8 cellular contexts compared by ENCODE assay signal in genomic region chr19:3094638-3095374, GRCh38. TPM values are rescaled to one million over a fixed set of nuclear protein-coding genes. Genes with fewer than 3 reads are reported as not detected.
DNase-seq lines count a peak whose midpoint lies in the region; ATAC-seq and TF ChIP-seq lines count a peak whose summit lies in the region.

No MANE protein-coding gene starts in this region.

- H3K4me1 ChIP-seq in esophagus muscularis mucosa (peaks cover 46 to 57% (median 56%) of the 10 kb centered on the region in 4 donors), parathyroid adenoma (peaks cover 26% of the 10 kb centered on the region)

- H3K79me2 ChIP-seq in parathyroid adenoma, result peaks cover 53% of the 10 kb centered on the region

- H3K9me3 ChIP-seq in esophagus muscularis mucosa (no peaks in the 10 kb centered on the region), parathyroid adenoma (ENCODE audit: control insufficient read depth, low read length) (no peaks in the 10 kb centered on the region)

- WGBS in esophagus muscularis mucosa, result 12% methylated on average over 3 of the region's 48 CpGs

- peak; percentile 33 to 48 for DNase-seq in activated CD4-positive, alpha-beta T cell treated with anti-CD3 and anti-CD28 coated beads, Interleukin-2, amount 50 U/mL, for 48 hours
- DNase-seq in esophagus muscularis mucosa (ENCODE audit: extremely low spot score) (no peak), COLO829 (ENCODE audit: low spot score) (no peak), GF-D8 (lab: John Stamatoyannopoulos, UW) (no peak)

- H3K27ac ChIP-seq in esophagus muscularis mucosa (replicated peaks in 1 of 4), result peak overlapping the region; percentile 82 to 88 (median 83)
- no peak overlapping the region for H3K27ac ChIP-seq in parathyroid adenoma

- no peaks in the 10 kb centered on the region for H3K27me3 ChIP-seq in esophagus muscularis mucosa
- no peaks in the 10 kb centered on the region for H3K27me3 ChIP-seq in parathyroid adenoma (ENCODE audit: control insufficient read depth, insufficient read depth, low read length)

- no peak for TF ChIP-seq EP300 in esophagus muscularis mucosa (IDR thresholded peaks at IDR 0.05)

- H2AFZ ChIP-seq in parathyroid adenoma, result no peak overlapping the region

- H3K4me3 ChIP-seq in GM08714 (ENCODE audit: low read length) (peak overlapping the region; percentile 77), esophagus muscularis mucosa (peak overlapping the region; percentile 81 to 99 (median 98)), parathyroid adenoma (ENCODE audit: low read depth, low read length) (peak overlapping the region; percentile 68)

- H3K36me3 ChIP-seq in esophagus muscularis mucosa (no peaks in the 10 kb centered on the region), parathyroid adenoma (ENCODE audit: control insufficient read depth, insufficient read depth, low read length) (no peaks in the 10 kb centered on the region)

- TF ChIP-seq POLR2A in esophagus muscularis mucosa (IDR thresholded peaks at IDR 0.05; ENCODE audit: low read depth), result no peak

- intact Hi-C loops in esophagus muscularis mucosa (cut with DNase I), result no loop called here

- TF ChIP-seq CTCF in esophagus muscularis mucosa (IDR thresholded peaks at IDR 0.05), result no peak
- no peak for TF ChIP-seq CTCF in parathyroid adenoma (IDR thresholded peaks at IDR 0.05)

- ATAC-seq in HG03196 (IDR thresholded peaks at IDR 0.05; ENCODE audit: unreplicated experiment) (peak; percentile 7), GM18517 (IDR thresholded peaks at IDR 0.05; ENCODE audit: unreplicated experiment) (no peak)

- peak overlapping the region; percentile 99 for H3K4me2 ChIP-seq in parathyroid adenoma (ENCODE audit: low read length)

- peak overlapping the region; percentile 91 for H3K9ac ChIP-seq in parathyroid adenoma

RNA-seq across cellular contexts. Expression of gene GNA11, which starts 0.6 kb away (rescaled TPM):
- total RNA-seq in esophagus muscularis mucosa, result 100 to 1,000 TPM in 3 of 4 donors, 10 to 100 TPM in 1; 90.5 to 169 (median 119) TPM

RNA-seq across cellular contexts. Expression of gene TLE5, which starts 32.5 kb away (rescaled TPM):
- 100 to 1,000 TPM; 657 to 947 (median 804) TPM for total RNA-seq in esophagus muscularis mucosa

RNA-seq across cellular contexts. Expression of gene GNA15, which starts 41.0 kb away (rescaled TPM):
- 10 to 100 TPM in 1 of 4 donors, 1 to 10 TPM in 3; 4.3 to 13.8 (median 5.3) TPM for total RNA-seq in esophagus muscularis mucosa

Comparison
In these comparisons a context has a peak if more than half of its experiments do, and no peak if none do; other contexts are left out.
1. DNase-seq: peak in activated CD4-positive, alpha-beta T cell treated with anti-CD3 and anti-CD28 coated beads, Interleukin-2, amount 50 U/mL, for 48 hours (2 of 2); none in esophagus muscularis mucosa (single experiment), COLO829 (single experiment) and GF-D8 (single experiment).
2. Peak in every context shown above with its lines, with median percentiles within 50 percentile points of each other: H3K4me3 ChIP-seq.